9 cellular contexts compared by ENCODE assay signal in genomic region chr9:130036099-130036498, GRCh38. TPM values are rescaled to one million over a fixed set of nuclear protein-coding genes. Genes with fewer than 3 reads are reported as not detected.
DNase-seq lines count a peak whose midpoint lies in the region; ATAC-seq and TF ChIP-seq lines count a peak whose summit lies in the region.
"Had no signal": no experiment of that assay in that cellular context is flagged by ENCODE, and none has a peak within 500 bp of the region (broad histone marks: within the 10 kb centered on the region; RNA-seq: fewer than 3 reads in every experiment).

No MANE protein-coding gene starts in this region.

- no peak for DNase-seq in activated CD4-positive, CD25-positive, alpha-beta regulatory T cell treated with anti-CD3 and anti-CD28 coated beads, Interleukin-2, amount 50 U/mL, for 72 hours
- DNase-seq in SJSA1 (ENCODE audit: low read depth in 1 of 2, low spot score in 2 of 2) (peak in 1 of 2 experiments; percentile 47), esophagus squamous epithelium (lab: John Stamatoyannopoulos, UW) (no peak), NCI-H446 (lab: John Stamatoyannopoulos, UW) (no peak), tibial nerve (ENCODE audit: low spot score in 2 of 2) (no peak)
- DNase-seq: SJCRH30 had no signal

- peaks cover 39% of the 10 kb centered on the region for H3K4me1 ChIP-seq in SJSA1 (replicated peaks)
- H3K4me1 ChIP-seq in esophagus squamous epithelium = peaks cover 8 to 77% (median 28%) of the 10 kb centered on the region in 3 donors
- H3K4me1 ChIP-seq in tibial nerve = peaks cover 0 to 92% (median 24%) of the 10 kb centered on the region in 4 donors

- no peaks in the 10 kb centered on the region for H3K27me3 ChIP-seq in SJSA1 (replicated peaks)
- no peaks in the 10 kb centered on the region for H3K27me3 ChIP-seq in esophagus squamous epithelium
- H3K27me3 ChIP-seq in tibial nerve = no peaks in the 10 kb centered on the region
- H3K27me3 ChIP-seq: SJCRH30 had no signal

- no peak for TF ChIP-seq EP300 in tibial nerve (IDR thresholded peaks at IDR 0.05)

- TF ChIP-seq CTCF in esophagus squamous epithelium (IDR thresholded peaks at IDR 0.05) = no peak
- TF ChIP-seq CTCF in tibial nerve (IDR thresholded peaks at IDR 0.05) = no peak

- H3K27ac ChIP-seq in SJSA1 (peak overlapping the region; percentile 21; the same call in 1 of the 2 replicates), esophagus squamous epithelium (peak overlapping the region; percentile 46 to 78 (median 64)), tibial nerve (peak overlapping the region in 2 of 4 donors; percentile 36 to 53)
- H3K27ac ChIP-seq: SJCRH30 had no signal

- intact Hi-C loops in esophagus squamous epithelium (cut with DNase I) = no loop called here

- ATAC-seq in activated CD4-positive, CD25-positive, alpha-beta regulatory T cell treated with anti-CD3 and anti-CD28 coated beads, Interleukin-2, amount 50 U/mL, for 24 hours = peak; percentile 66 to 67
- no peak for ATAC-seq in stimulated activated memory B cell treated with anti-CD40 and anti-IgM and Interleukin-4, amounts not matched to agents 10 μg/mL and 1 μg/mL and 100 μg/mL, for 72 hours
- no peak for ATAC-seq in HG03039 (IDR thresholded peaks at IDR 0.05; ENCODE audit: unreplicated experiment)

- H3K4me3 ChIP-seq in SJSA1 (no peak overlapping the region), esophagus squamous epithelium (no peak overlapping the region), tibial nerve (no peak overlapping the region)
- H3K4me3 ChIP-seq: SJCRH30 had no signal

- peak overlapping the region; percentile 100 for H3K27ac Mint-ChIP-seq in stimulated activated memory B cell treated with anti-CD40 and anti-IgM and Interleukin-4, amounts not matched to agents 10 μg/mL and 1 μg/mL and 100 μg/mL, for 72 hours

- H3K27me3 Mint-ChIP-seq in stimulated activated memory B cell treated with anti-CD40 and anti-IgM and Interleukin-4, amounts not matched to agents 10 μg/mL and 1 μg/mL and 100 μg/mL, for 72 hours = no peaks in the 10 kb centered on the region

- no peaks in the 10 kb centered on the region for H3K9me3 Mint-ChIP-seq in stimulated activated memory B cell treated with anti-CD40 and anti-IgM and Interleukin-4, amounts not matched to agents 10 μg/mL and 1 μg/mL and 100 μg/mL, for 72 hours

- H3K4me1 Mint-ChIP-seq in stimulated activated memory B cell treated with anti-CD40 and anti-IgM and Interleukin-4, amounts not matched to agents 10 μg/mL and 1 μg/mL and 100 μg/mL, for 72 hours = peaks cover 80% of the 10 kb centered on the region

- no peaks in the 10 kb centered on the region for H3K36me3 ChIP-seq in SJSA1
- peaks cover 0 to 4% (median 0%) of the 10 kb centered on the region in 3 donors for H3K36me3 ChIP-seq in esophagus squamous epithelium
- no peaks in the 10 kb centered on the region for H3K36me3 ChIP-seq in tibial nerve
- H3K36me3 ChIP-seq: SJCRH30 had no signal

- peak overlapping the region; percentile 95 for H3K4me3 Mint-ChIP-seq in stimulated activated memory B cell treated with anti-CD40 and anti-IgM and Interleukin-4, amounts not matched to agents 10 μg/mL and 1 μg/mL and 100 μg/mL, for 72 hours

- TF ChIP-seq POLR2A in esophagus squamous epithelium (IDR thresholded peaks at IDR 0.05) = no peak
- TF ChIP-seq POLR2A in tibial nerve (IDR thresholded peaks at IDR 0.05) = no peak

- H3K36me3 Mint-ChIP-seq in stimulated activated memory B cell treated with anti-CD40 and anti-IgM and Interleukin-4, amounts not matched to agents 10 μg/mL and 1 μg/mL and 100 μg/mL, for 72 hours = peaks cover 44% of the 10 kb centered on the region

- H3K9me3 ChIP-seq in SJSA1 (replicated peaks) (no peaks in the 10 kb centered on the region), esophagus squamous epithelium (no peaks in the 10 kb centered on the region), tibial nerve (no peaks in the 10 kb centered on the region)
- H3K9me3 ChIP-seq: SJCRH30 had no signal

RNA-seq across cellular contexts. Expression of gene FNBP1, which starts 6.9 kb away (rescaled TPM):
- total RNA-seq in SJSA1 (2014; rRNA removed; shearing (Covaris generic)) = 24.3 and 27.4 TPM in 2 replicates
- total RNA-seq in esophagus squamous epithelium (10 to 100 TPM; 19.7 to 47.7 (median 26.2) TPM), tibial nerve (100 to 1,000 TPM in 1 of 4 donors, 10 to 100 TPM in 3; 77.0 to 114 (median 86.4) TPM)

RNA-seq across cellular contexts. Expression of gene GPR107, which starts 17.6 kb away (rescaled TPM):
- total RNA-seq in SJSA1 (2014; rRNA removed; shearing (Covaris generic)) = 16.1 and 25.5 TPM in 2 replicates
- total RNA-seq in esophagus squamous epithelium = 10 to 100 TPM; 18.9 to 27.0 (median 23.2) TPM
- total RNA-seq in tibial nerve = 10 to 100 TPM; 19.3 to 36.1 (median 28.9) TPM

Comparison
In these comparisons a context has a peak if more than half of its experiments do, and no peak if none do; other contexts are left out.
1. ATAC-seq: peak in activated CD4-positive, CD25-positive, alpha-beta regulatory T cell treated with anti-CD3 and anti-CD28 coated beads, Interleukin-2, amount 50 U/mL, for 24 hours (2 of 2); none in stimulated activated memory B cell treated with anti-CD40 and anti-IgM and Interleukin-4, amounts not matched to agents 10 μg/mL and 1 μg/mL and 100 μg/mL, for 72 hours (single experiment) and HG03039 (single experiment).